ENCODE assay signal across 19 cellular contexts in the genomic region with DNA sequence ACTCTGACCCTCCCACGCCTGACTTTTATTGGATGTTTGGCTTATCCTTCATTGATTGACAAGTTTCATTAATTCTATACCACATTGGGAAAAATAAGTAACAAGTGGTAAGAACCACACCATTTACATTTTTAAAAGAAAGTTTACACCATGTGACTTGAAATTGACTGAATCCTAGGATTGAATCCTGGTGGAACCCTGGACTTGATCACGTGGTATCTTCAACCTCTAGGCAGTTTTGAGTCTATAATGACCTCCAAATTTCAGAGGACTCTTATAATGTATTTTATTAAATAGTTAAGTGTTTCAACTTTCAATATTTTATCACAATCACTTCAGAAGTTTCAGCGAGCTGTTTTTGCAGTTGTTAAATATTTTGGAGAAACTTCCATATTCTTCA.
DNase-seq lines count a peak whose midpoint lies in the region; ATAC-seq, FAIRE-seq and TF ChIP-seq lines count a peak whose summit lies in the region.
"Had no signal": no experiment of that assay in that cellular context is flagged by ENCODE, and none has a peak within 500 bp of the region (broad histone marks: within the 10 kb centered on the region; RNA-seq: fewer than 3 reads in every experiment).

No MANE protein-coding gene starts in this region.

- no peaks in the 10 kb centered on the region for H3K4me1 ChIP-seq in HepG2 (ENCODE audit: insufficient read depth, low read length)
- no peaks in the 10 kb centered on the region for H3K4me1 ChIP-seq in right lobe of liver
- peaks cover 12% of the 10 kb centered on the region for H3K4me1 ChIP-seq in mesodermal cell (ENCODE audit: control insufficient read depth, insufficient read depth, low read length, poor library complexity, severe bottlenecking)

- no peak for DNase-seq in HepG2 (ENCODE audit: low spot score)
- no peak for DNase-seq in right lobe of liver
- no peak for DNase-seq in HEK293T (ENCODE audit: extremely low spot score)
- DNase-seq: 8988T; C1 segment of cervical spinal cord; Calu3; CD4-positive, alpha-beta memory T cell; COR-L47; DMS53; DMS79 treated with DMSO at 0.1 percent for 48 hours; GF-D8; H9 had no signal

- ATAC-seq in HepG2 (no peak), right lobe of liver (no peak), GM19351 (IDR thresholded peaks at IDR 0.05; ENCODE audit: unreplicated experiment) (no peak), GM19455 (IDR thresholded peaks at IDR 0.05; ENCODE audit: unreplicated experiment) (no peak), HG02610 (IDR thresholded peaks at IDR 0.05; ENCODE audit: unreplicated experiment) (no peak)
- ATAC-seq: GM23338 had no signal

- H3K4me3 ChIP-seq in HepG2 (replicated peaks in 1 of 3; ENCODE audit: insufficient read depth in 1 of 3, low read depth in 2 of 3, low read length in 3 of 3): no peak overlapping the region
- no peak overlapping the region for H3K4me3 ChIP-seq in right lobe of liver
- H3K4me3 ChIP-seq in mesodermal cell (ENCODE audit: extremely low read depth, insufficient read depth, low read length, poor library complexity, severe bottlenecking): no peak overlapping the region
- H3K4me3 ChIP-seq: GM23338 had no signal

- no peak overlapping the region for H3K4me2 ChIP-seq in HepG2 (ENCODE audit: low read depth, low read length)
- H3K4me2 ChIP-seq: GM23338 had no signal

- H4K20me1 ChIP-seq in HepG2 (ENCODE audit: insufficient read depth, low read length): no peaks in the 10 kb centered on the region

- H3K36me3 ChIP-seq in HepG2 (replicated peaks in 1 of 2; ENCODE audit: control insufficient read depth in 1 of 2, insufficient read depth in 2 of 2, low read length in 2 of 2): no peaks in the 10 kb centered on the region
- no peaks in the 10 kb centered on the region for H3K36me3 ChIP-seq in right lobe of liver
- no peaks in the 10 kb centered on the region for H3K36me3 ChIP-seq in mesodermal cell (ENCODE audit: control insufficient read depth, insufficient read depth, low read length)

- H3K27me3 ChIP-seq in HepG2 (ENCODE audit: control insufficient read depth in 1 of 2, insufficient read depth in 2 of 2, low read length in 2 of 2) (no peaks in the 10 kb centered on the region), right lobe of liver (no peaks in the 10 kb centered on the region)

- POLR2A ChIA-PET in HepG2 (lab: Yijun Ruan, JAX): no interaction called here
- POLR2A ChIA-PET in HEK293T (lab: Yijun Ruan, JAX): no interaction called here

- TF ChIP-seq EP300 in HepG2 (IDR thresholded peaks at IDR 0.05; ENCODE audit: low read depth in 2 of 2, low read length in 2 of 2) (no peak), HepG2 (CRISPR knock-in tag; IDR thresholded peaks at IDR 0.05; ENCODE audit: borderline replicate concordance) (no peak)

- no TSS peak for BruUV-seq in HepG2 (replicated peaks; lab: Mats Ljungman, UMichigan)

- no peak for TF ChIP-seq RAD21 in HepG2 (CRISPR knock-in tag; IDR thresholded peaks at IDR 0.05)

- no peak for TF ChIP-seq POLR2A in HepG2 (IDR thresholded peaks at IDR 0.05; ENCODE audit: insufficient read depth in 1 of 2, low read depth in 2 of 2, low read length in 2 of 2)
- TF ChIP-seq POLR2A in right lobe of liver (IDR thresholded peaks at IDR 0.05): no peak

- intact Hi-C loops in HepG2 (cut with micrococcal nuclease; ENCODE audit: unreplicated experiment): no loop called here
- intact Hi-C loops in right lobe of liver (cut with DNase I): no loop called here

- CTCF ChIA-PET in HepG2 (lab: Yijun Ruan, JAX; ENCODE audit: low intra/inter-chr PET ratio, low total read pairs) (no interaction called here), HEK293T (lab: Yijun Ruan, JAX) (no interaction called here)

- in situ Hi-C loops in HepG2 (cut with HindIII; ENCODE audit: extremely low pct_ligation_motif_present, low pct_unique_long_range_greater_than_20kb): no loop called here

- H3K9ac ChIP-seq in HepG2 (ENCODE audit: insufficient read depth, low read depth, low read length): no peak overlapping the region

- H3K9me3 ChIP-seq in HepG2 (ENCODE audit: low read length): no peaks in the 10 kb centered on the region
- no peaks in the 10 kb centered on the region for H3K9me3 ChIP-seq in right lobe of liver
- no peaks in the 10 kb centered on the region for H3K9me3 ChIP-seq in mesodermal cell (ENCODE audit: control insufficient read depth, low read length)

- no peak overlapping the region for H3K27ac ChIP-seq in HepG2 (ENCODE audit: extremely low read length, insufficient read depth, low read length)
- H3K27ac ChIP-seq in right lobe of liver: no peak overlapping the region
- H3K27ac ChIP-seq in mesodermal cell (ENCODE audit: low read depth, low read length, severe bottlenecking): peak overlapping the region; percentile 82

- WGBS in HepG2 (ENCODE audit: low lambda C conversion rate): 3% methylated on average over 3 of the region's 3 CpGs
- 47% methylated on average over 3 of the region's 3 CpGs for WGBS in right lobe of liver (ENCODE audit: insufficient coverage, low coverage, low lambda C conversion rate, missing lambda C conversion rate)
- WGBS in mesodermal cell (ENCODE audit: insufficient coverage in 2 of 2), 2 experiments: no CpG with 5 or more reads among the region's 3 CpGs

- H2AFZ ChIP-seq in HepG2 (ENCODE audit: low read length): no peak overlapping the region
- H2AFZ ChIP-seq: GM23338 had no signal

- TF ChIP-seq CTCF in HepG2 (CRISPR knock-in tag; IDR thresholded peaks at IDR 0.05) (no peak), right lobe of liver (IDR thresholded peaks at IDR 0.05) (no peak)

- no peaks in the 10 kb centered on the region for H3K79me2 ChIP-seq in HepG2 (ENCODE audit: insufficient read depth, low read length)

- FAIRE-seq in HepG2 (lab: Jason Lieb, UNC): no peak
- FAIRE-seq: GM12891, GM18507 had no signal

TF ChIP-seq in HepG2, 621 proteins besides CTCF, POLR2A, EP300 and RAD21:
- TF ChIP-seq, protein P1, sequence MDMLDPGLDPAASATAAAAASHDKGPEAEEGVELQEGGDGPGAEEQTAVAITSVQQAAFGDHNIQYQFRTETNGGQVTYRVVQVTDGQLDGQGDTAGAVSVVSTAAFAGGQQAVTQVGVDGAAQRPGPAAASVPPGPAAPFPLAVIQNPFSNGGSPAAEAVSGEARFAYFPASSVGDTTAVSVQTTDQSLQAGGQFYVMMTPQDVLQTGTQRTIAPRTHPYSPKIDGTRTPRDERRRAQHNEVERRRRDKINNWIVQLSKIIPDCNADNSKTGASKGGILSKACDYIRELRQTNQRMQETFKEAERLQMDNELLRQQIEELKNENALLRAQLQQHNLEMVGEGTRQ (IDR thresholded peaks at IDR 0.05; ENCODE audit: low read depth, low read length): peak; percentile 59
- TF ChIP-seq, protein P1 (CRISPR knock-in tag; IDR thresholded peaks at IDR 0.05; ENCODE audit: borderline replicate concordance): no peak
- TF ChIP-seq RAD51 (IDR thresholded peaks at IDR 0.05; ENCODE audit: borderline replicate concordance): peak; percentile 50; the same call in 1 of the 2 replicates
- no peak for TF ChIP-seq PRPF4 (IDR thresholded peaks at IDR 0.05; ENCODE audit: low read depth, low read length, poor library complexity, severe bottlenecking)

TF ChIP-seq in HEK293T, 16 proteins besides CTCF, POLR2A, EP300 and RAD21:
- TF ChIP-seq PKNOX1 (IDR thresholded peaks at IDR 0.05): peak; percentile 24; the same call in 1 of the 2 replicates
- TF ChIP-seq NFRKB (IDR thresholded peaks at IDR 0.05): no peak
